Comparison of ENCODE assay signal across 11 cellular contexts in the genomic region with DNA sequence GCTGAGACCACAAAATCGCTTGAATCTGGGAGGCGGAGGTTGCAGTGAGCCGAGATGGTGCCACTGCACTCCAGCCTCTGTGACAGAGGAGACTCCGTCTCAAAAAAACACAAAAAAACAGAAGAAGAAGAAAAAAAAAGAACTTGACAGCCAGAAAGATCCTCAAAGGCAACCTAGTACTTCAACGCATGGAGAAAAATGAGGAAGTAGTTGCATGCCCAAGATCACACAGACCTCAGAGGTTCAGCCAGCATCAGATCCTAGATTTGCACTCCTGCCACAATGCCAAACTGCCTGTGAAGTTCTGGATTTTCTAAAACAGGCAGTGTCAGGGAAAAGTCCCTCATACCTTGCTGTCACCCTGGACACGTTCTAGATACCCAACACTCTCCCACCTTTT. TPM values are rescaled to one million over a fixed set of nuclear protein-coding genes. Genes with fewer than 3 reads are reported as not detected.
DNase-seq lines count a peak whose midpoint lies in the region; ATAC-seq and TF ChIP-seq lines count a peak whose summit lies in the region.
"Had no signal": no experiment of that assay in that cellular context is flagged by ENCODE, and none has a peak within 500 bp of the region (broad histone marks: within the 10 kb centered on the region; RNA-seq: fewer than 3 reads in every experiment).

No MANE protein-coding gene starts in this region.

- BruUV-seq in OCI-LY7 (replicated peaks; lab: Mats Ljungman, UMichigan), result no TSS peak

- H3K4me3 ChIP-seq in OCI-LY7 (ENCODE audit: low read depth, low read length, poor library complexity, severe bottlenecking), result peak overlapping the region; percentile 82
- peak overlapping the region in 4 of 8 donors; percentile 89 to 98 (median 96) for H3K4me3 ChIP-seq in spleen
- no peak overlapping the region for H3K4me3 ChIP-seq in effector memory CD4-positive, alpha-beta T cell (ENCODE audit: insufficient read depth, low read depth, low read length, poor library complexity, severe bottlenecking)

- POLR2A ChIA-PET in OCI-LY7 (lab: Charles Lee), result interaction anchor here (1.0 to 1.2 kb wide), 2 partner anchors 8 to 65 kb away, joined by 3 read pairs; a partner anchor contains a TSS

- H3K4me1 Mint-ChIP-seq in activated naive CD4-positive, alpha-beta T cell treated with anti-CD3 and anti-CD28 coated beads for 36 hours (ENCODE audit: low read depth), result peaks cover 49% of the 10 kb centered on the region
- peaks cover 56% of the 10 kb centered on the region for H3K4me1 Mint-ChIP-seq in dendritic cell treated with granulocyte-macrophage colony-stimulating factor and Interleukin-4, amounts not matched to agents 40 ng/mL and 50 ng/mL, for 4 days (ENCODE audit: low read depth)

- peaks cover 72% of the 10 kb centered on the region; the same call in 1 of the 2 replicates for H3K79me2 ChIP-seq in OCI-LY7 (ENCODE audit: insufficient read depth, low read depth, low read length)

- intact Hi-C loops in activated naive CD4-positive, alpha-beta T cell treated with anti-CD3 and anti-CD28 coated beads for 36 hours (cut with micrococcal nuclease), result no loop called here
- intact Hi-C loops in OCI-LY7 (cut with micrococcal nuclease; ENCODE audit: unreplicated experiment), result loop anchor here (5.0 kb wide), 1 partner anchor 215 kb away; no protein-coding TSS in a partner anchor
- intact Hi-C loops in dendritic cell treated with granulocyte-macrophage colony-stimulating factor and Interleukin-4, amounts not matched to agents 40 ng/mL and 50 ng/mL, for 4 days (cut with micrococcal nuclease), result loop anchor here (10.0 kb wide), 1 partner anchor 213 kb away; no protein-coding TSS in a partner anchor
- intact Hi-C loops in spleen (cut with DNase I; ENCODE audit: low total_unique reads), result loop anchor here (10.0 kb wide), 2 partner anchors 143 to 353 kb away; a partner anchor contains a TSS
- intact Hi-C loops in Right ventricle myocardium inferior (cut with DNase I), result loop anchor here (5.0 kb wide), 1 partner anchor 365 kb away; no protein-coding TSS in a partner anchor

- no peaks in the 10 kb centered on the region for H3K9me3 ChIP-seq in OCI-LY7 (ENCODE audit: low read length)
- no peaks in the 10 kb centered on the region for H3K9me3 ChIP-seq in spleen
- H3K9me3 ChIP-seq in effector memory CD4-positive, alpha-beta T cell (ENCODE audit: control insufficient read depth, low read length), result no peaks in the 10 kb centered on the region
- H3K9me3 ChIP-seq: esophagus squamous epithelium, uterus had no signal

- no peaks in the 10 kb centered on the region for H3K9me2 ChIP-seq in OCI-LY7 (ENCODE audit: insufficient read depth, low read length)

- peaks cover 2% of the 10 kb centered on the region for H3K36me3 Mint-ChIP-seq in activated naive CD4-positive, alpha-beta T cell treated with anti-CD3 and anti-CD28 coated beads for 36 hours (ENCODE audit: low read depth)
- H3K36me3 Mint-ChIP-seq in dendritic cell treated with granulocyte-macrophage colony-stimulating factor and Interleukin-4, amounts not matched to agents 40 ng/mL and 50 ng/mL, for 4 days (ENCODE audit: low read depth), result peaks cover 37% of the 10 kb centered on the region

- DNase-seq in activated naive CD4-positive, alpha-beta T cell treated with anti-CD3 and anti-CD28 coated beads for 36 hours, result no peak
- DNase-seq in activated naive CD4-positive, alpha-beta T cell (lab: John Stamatoyannopoulos, UW), result no peak
- DNase-seq in OCI-LY7 (ENCODE audit: low spot score) (peak; percentile 48), spleen (no peak), Right ventricle myocardium inferior (ENCODE audit: missing footprints) (no peak)
- DNase-seq in stimulated activated naive CD4-positive, alpha-beta T cell treated with Interleukin-2 at 50 U/mL for 16 hours (lab: John Stamatoyannopoulos, UW), result no peak
- DNase-seq in effector memory CD4-positive, alpha-beta T cell, result no peak
- DNase-seq: activated effector memory CD4-positive, alpha-beta T cell treated with Interleukin-2 at 50 U/mL for 16 hours; esophagus squamous epithelium; uterus had no signal

- no peak for ATAC-seq in Right ventricle myocardium inferior

- TF ChIP-seq POLR2A in spleen (IDR thresholded peaks at IDR 0.05), result no peak

- no peak overlapping the region for H3K27ac Mint-ChIP-seq in activated naive CD4-positive, alpha-beta T cell treated with anti-CD3 and anti-CD28 coated beads for 36 hours
- peak overlapping the region; percentile 78 for H3K27ac Mint-ChIP-seq in dendritic cell treated with granulocyte-macrophage colony-stimulating factor and Interleukin-4, amounts not matched to agents 40 ng/mL and 50 ng/mL, for 4 days

- H3K4me1 ChIP-seq in OCI-LY7 (ENCODE audit: insufficient read depth, low read length, poor library complexity, severe bottlenecking), result peaks cover 45% of the 10 kb centered on the region
- peaks cover 24 to 89% (median 61%) of the 10 kb centered on the region in 6 donors for H3K4me1 ChIP-seq in spleen
- H3K4me1 ChIP-seq in effector memory CD4-positive, alpha-beta T cell (ENCODE audit: control insufficient read depth, insufficient read depth, low read length, poor library complexity, severe bottlenecking), result peaks cover 26% of the 10 kb centered on the region

- no peaks in the 10 kb centered on the region; the same call in 1 of the 2 replicates for H4K20me1 ChIP-seq in OCI-LY7 (ENCODE audit: insufficient read depth, low read length)

- no peaks in the 10 kb centered on the region for H3K27me3 Mint-ChIP-seq in activated naive CD4-positive, alpha-beta T cell treated with anti-CD3 and anti-CD28 coated beads for 36 hours (ENCODE audit: low read depth)
- H3K27me3 Mint-ChIP-seq in dendritic cell treated with granulocyte-macrophage colony-stimulating factor and Interleukin-4, amounts not matched to agents 40 ng/mL and 50 ng/mL, for 4 days, result no peaks in the 10 kb centered on the region

- peak overlapping the region; percentile 49 for H3K27ac ChIP-seq in OCI-LY7 (ENCODE audit: low read depth, low read length, poor library complexity, severe bottlenecking)
- H3K27ac ChIP-seq in spleen, result peak overlapping the region in 6 of 8 donors; percentile 43 to 93 (median 90)
- no peak overlapping the region for H3K27ac ChIP-seq in effector memory CD4-positive, alpha-beta T cell (ENCODE audit: insufficient read depth, low read length, poor library complexity, severe bottlenecking)
- H3K27ac ChIP-seq: uterus had no signal

- no peaks in the 10 kb centered on the region for H3K9me3 Mint-ChIP-seq in activated naive CD4-positive, alpha-beta T cell treated with anti-CD3 and anti-CD28 coated beads for 36 hours
- no peaks in the 10 kb centered on the region for H3K9me3 Mint-ChIP-seq in dendritic cell treated with granulocyte-macrophage colony-stimulating factor and Interleukin-4, amounts not matched to agents 40 ng/mL and 50 ng/mL, for 4 days

- H3K27me3 ChIP-seq in spleen (replicated peaks in 1 of 7), result no peaks in the 10 kb centered on the region
- no peaks in the 10 kb centered on the region for H3K27me3 ChIP-seq in effector memory CD4-positive, alpha-beta T cell (replicated peaks; ENCODE audit: control insufficient read depth, insufficient read depth, low read length, poor library complexity, severe bottlenecking)
- H3K27me3 ChIP-seq: esophagus squamous epithelium, uterus had no signal

- TF ChIP-seq CTCF in OCI-LY7 (conservative IDR thresholded peaks at IDR 0.05; ENCODE audit: low read length), result no peak
- TF ChIP-seq CTCF in spleen (IDR thresholded peaks at IDR 0.05 in 8 of 11, conservative IDR thresholded peaks at IDR 0.05 in 3 of 11), result no peak

- CTCF ChIA-PET in activated naive CD4-positive, alpha-beta T cell treated with anti-CD3 and anti-CD28 coated beads for 36 hours (lab: Charles Lee), result interaction anchor here (0.9 to 1.0 kb wide), 2 partner anchors 51 to 178 kb away, joined by 3 to 8 read pairs; no protein-coding TSS in a partner anchor
- CTCF ChIA-PET in OCI-LY7 (lab: Charles Lee; ENCODE audit: unreplicated experiment), result no interaction called here

- H3K36me3 ChIP-seq in OCI-LY7 (ENCODE audit: insufficient read depth, low read length) (no peaks in the 10 kb centered on the region; the same call in 1 of the 2 replicates), spleen (peaks cover 0 to 8% (median 0%) of the 10 kb centered on the region in 6 donors)
- no peaks in the 10 kb centered on the region for H3K36me3 ChIP-seq in effector memory CD4-positive, alpha-beta T cell (ENCODE audit: control insufficient read depth, insufficient read depth, low read length)
- H3K36me3 ChIP-seq: esophagus squamous epithelium, uterus had no signal

- 34 to 49% (median 36%) methylated on average over 6 of the region's 6 CpGs for WGBS in spleen, 5 donors

- H2AFZ ChIP-seq in OCI-LY7 (ENCODE audit: low read length), result no peak overlapping the region

- H3K4me2 ChIP-seq in OCI-LY7 (ENCODE audit: low read length), result peak overlapping the region; percentile 92

- H3K4me3 Mint-ChIP-seq in activated naive CD4-positive, alpha-beta T cell treated with anti-CD3 and anti-CD28 coated beads for 36 hours, result peak overlapping the region; percentile 86
- peak overlapping the region; percentile 81 for H3K4me3 Mint-ChIP-seq in dendritic cell treated with granulocyte-macrophage colony-stimulating factor and Interleukin-4, amounts not matched to agents 40 ng/mL and 50 ng/mL, for 4 days

RNA-seq across cellular contexts. Expression of a gene that starts 1.5 kb away (rescaled TPM):
- total RNA-seq in activated naive CD4-positive, alpha-beta T cell treated with anti-CD3 and anti-CD28 coated beads for 36 hours, result 10 to 100 TPM; 24.7 to 25.7 TPM
- 34.8 and 56.2 TPM in 2 replicates for total RNA-seq in OCI-LY7 (2014; rRNA removed; shearing (Covaris generic))
- total RNA-seq in OCI-LY7 (2022), result 42.9 and 45.2 TPM in 2 replicates
- 10 to 100 TPM; 25.2 to 57.1 (median 35.5) TPM for total RNA-seq in spleen
- 10 to 100 TPM; 32.1 to 38.8 (median 38.8) TPM for polyA plus RNA-seq in spleen
- total RNA-seq in Right ventricle myocardium inferior, result 34.9 TPM

RNA-seq across cellular contexts. Expression of a gene that starts 1.7 kb away (rescaled TPM):
- total RNA-seq in activated naive CD4-positive, alpha-beta T cell treated with anti-CD3 and anti-CD28 coated beads for 36 hours, result 1 to 10 TPM; 5.2 to 6.0 TPM
- 5.1 and 6.3 TPM in 2 replicates for total RNA-seq in OCI-LY7 (2014; rRNA removed; shearing (Covaris generic))
- 11.8 and 13.3 TPM in 2 replicates for total RNA-seq in OCI-LY7 (2022)
- total RNA-seq in spleen, result 10 to 100 TPM in 2 of 7 donors, 1 to 10 TPM in 5; 5.7 to 11.5 (median 9.4) TPM
- polyA plus RNA-seq in spleen, result 1 to 10 TPM; 3.0 to 3.9 (median 3.7) TPM
- 20.1 TPM for total RNA-seq in Right ventricle myocardium inferior

RNA-seq across cellular contexts. Expression of a gene that starts 50.3 kb away (rescaled TPM):
- 10 to 100 TPM; 38.4 to 38.7 TPM for total RNA-seq in activated naive CD4-positive, alpha-beta T cell treated with anti-CD3 and anti-CD28 coated beads for 36 hours
- total RNA-seq in OCI-LY7 (2014; rRNA removed; shearing (Covaris generic)), result 46.4 and 62.6 TPM in 2 replicates
- 54.3 and 60.4 TPM in 2 replicates for total RNA-seq in OCI-LY7 (2022)
- total RNA-seq in spleen, result 10 to 100 TPM; 38.1 to 50.7 (median 49.4) TPM
- polyA plus RNA-seq in spleen, result 10 to 100 TPM; 39.3 to 69.1 (median 58.0) TPM
- total RNA-seq in Right ventricle myocardium inferior, result 18.8 TPM
